Comparison of ENCODE assay signal across 14 cellular contexts in the genomic region with DNA sequence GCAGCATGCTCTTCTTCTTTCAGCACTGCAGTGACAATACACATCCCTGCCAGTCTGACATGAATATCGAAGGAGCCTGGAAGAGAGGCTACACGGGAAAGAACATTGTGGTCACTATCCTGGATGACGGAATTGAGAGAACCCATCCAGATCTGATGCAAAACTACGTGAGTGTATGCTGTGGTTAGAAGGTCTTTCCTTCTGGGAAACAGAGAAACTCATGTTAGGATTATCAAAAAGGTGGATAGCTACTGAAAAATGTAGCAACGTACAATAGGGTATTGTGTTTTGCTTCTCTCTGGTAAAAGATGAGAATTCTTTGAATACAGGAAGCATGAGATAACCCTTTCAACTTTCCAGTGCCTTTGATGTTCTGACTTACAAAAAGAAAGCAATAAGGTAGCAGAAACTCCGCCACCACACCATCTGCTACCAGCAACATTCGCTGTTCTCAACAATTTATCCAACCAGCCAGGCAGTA.
DNase-seq lines count a peak whose midpoint lies in the region; ATAC-seq and TF ChIP-seq lines count a peak whose summit lies in the region.
"Had no signal": no experiment of that assay in that cellular context is flagged by ENCODE, and none has a peak within 500 bp of the region (broad histone marks: within the 10 kb centered on the region; RNA-seq: fewer than 3 reads in every experiment).

No MANE protein-coding gene starts in this region.

- H3K27ac Mint-ChIP-seq in CD4-positive, alpha-beta T cell, result peak overlapping the region; percentile 93
- H3K27ac Mint-ChIP-seq: endodermal cell, IgD-negative memory B cell had no signal

- no peak overlapping the region for H3K4me2 ChIP-seq in MM.1S (ENCODE audit: low read depth, low read length)

- H3K9ac ChIP-seq in MM.1S (ENCODE audit: low read length), result no peak overlapping the region

- peak; percentile 90 for ATAC-seq in CD4-positive, alpha-beta T cell (ENCODE audit: poor library complexity)
- no peak for ATAC-seq in GM19395 (IDR thresholded peaks at IDR 0.05; ENCODE audit: unreplicated experiment)
- no peak for ATAC-seq in GM18870 (IDR thresholded peaks at IDR 0.05; ENCODE audit: unreplicated experiment)

- H3F3A ChIP-seq in MM.1S (ENCODE audit: insufficient read depth, low read length), result no peaks in the 10 kb centered on the region

- POLR2A ChIA-PET in CD4-positive, alpha-beta T cell (lab: Charles Lee), result interaction anchor here (1.0 to 1.5 kb wide), 5 partner anchors 10 to 133 kb away, joined by 3 to 6 read pairs (median 3); partner anchors contain the start of gene PCSK5
- POLR2A ChIA-PET in RWPE1 (lab: Yijun Ruan, JAX; ENCODE audit: low non-redundant PET), result no interaction called here

- peak overlapping the region; percentile 51 for H3K27ac ChIP-seq in CD4-positive, alpha-beta T cell (ENCODE audit: low read depth, low read length)
- H3K27ac ChIP-seq in MM.1S (ENCODE audit: low read length), result no peak overlapping the region
- no peak overlapping the region for H3K27ac ChIP-seq in RWPE1

- H2AFZ ChIP-seq in MM.1S (ENCODE audit: low read length), result no peak overlapping the region

- H3K36me3 ChIP-seq in MM.1S (replicated peaks; ENCODE audit: insufficient read depth, low read length) (no peaks in the 10 kb centered on the region), kidney epithelial cell (ENCODE audit: control insufficient read depth, insufficient read depth, low read length) (no peaks in the 10 kb centered on the region)
- H3K36me3 ChIP-seq: spleen had no signal

- H3K4me1 ChIP-seq in MM.1S (ENCODE audit: low read length), result peaks cover 11% of the 10 kb centered on the region

- peak; percentile 11 to 57 (median 31) for DNase-seq in CD4-positive, alpha-beta T cell
- DNase-seq in MM.1S, result peak; percentile 16
- DNase-seq in activated effector memory CD4-positive, alpha-beta T cell treated with Interleukin-2 at 50 U/mL for 16 hours, result peak; percentile 6
- peak; percentile 7 for DNase-seq in kidney epithelial cell (ENCODE audit: low read depth)
- no peak for DNase-seq in RWPE1 (ENCODE audit: low spot score)
- DNase-seq in DMS53 (lab: John Stamatoyannopoulos, UW), result no peak
- DNase-seq: C1 segment of cervical spinal cord, endodermal cell, NCI-H226, SHP77, spleen had no signal

- H4K20me1 ChIP-seq in MM.1S (ENCODE audit: insufficient read depth, low read length), result no peaks in the 10 kb centered on the region

- peaks cover 11% of the 10 kb centered on the region for H3K36me3 Mint-ChIP-seq in CD4-positive, alpha-beta T cell (ENCODE audit: low read depth)
- H3K36me3 Mint-ChIP-seq: IgD-negative memory B cell had no signal

- H3K27me3 Mint-ChIP-seq in CD4-positive, alpha-beta T cell, result no peaks in the 10 kb centered on the region
- H3K27me3 Mint-ChIP-seq: IgD-negative memory B cell had no signal

- CTCF ChIA-PET in CD4-positive, alpha-beta T cell (lab: Charles Lee), result interaction anchor here (1.0 kb wide), 1 partner anchor 62 kb away, joined by 3 read pairs; no protein-coding TSS in a partner anchor
- CTCF ChIA-PET in RWPE1 (lab: Yijun Ruan, JAX), result no interaction called here

- peak overlapping the region; percentile 79 for H3K4me3 Mint-ChIP-seq in CD4-positive, alpha-beta T cell
- H3K4me3 Mint-ChIP-seq: endodermal cell, IgD-negative memory B cell had no signal

- no peaks in the 10 kb centered on the region for H3K9me3 ChIP-seq in CD4-positive, alpha-beta T cell (ENCODE audit: control insufficient read depth, low read length)
- H3K9me3 ChIP-seq in MM.1S (replicated peaks; ENCODE audit: insufficient read depth, low read length), result no peaks in the 10 kb centered on the region
- H3K9me3 ChIP-seq: spleen had no signal

- TF ChIP-seq CTCF in CD4-positive, alpha-beta T cell (IDR thresholded peaks at IDR 0.05), result no peak
- no peak for TF ChIP-seq CTCF in MM.1S (IDR thresholded peaks at IDR 0.05; ENCODE audit: low read length)
- no peak for TF ChIP-seq CTCF in kidney epithelial cell (IDR thresholded peaks at IDR 0.05; ENCODE audit: insufficient read depth, low read length, poor library complexity, severe bottlenecking)
- TF ChIP-seq CTCF in RWPE1 (conservative IDR thresholded peaks at IDR 0.05; ENCODE audit: low read depth), result no peak

- no peaks in the 10 kb centered on the region for H3K9me3 Mint-ChIP-seq in CD4-positive, alpha-beta T cell
- H3K9me3 Mint-ChIP-seq: endodermal cell, IgD-negative memory B cell had no signal

- H3K4me3 ChIP-seq in MM.1S (ENCODE audit: low read length), result no peak overlapping the region
- no peak overlapping the region for H3K4me3 ChIP-seq in kidney epithelial cell (ENCODE audit: low read depth, low read length)
- H3K4me3 ChIP-seq: spleen had no signal

- H3K27me3 ChIP-seq in CD4-positive, alpha-beta T cell (ENCODE audit: control insufficient read depth, insufficient read depth, low read length), result no peaks in the 10 kb centered on the region
- H3K27me3 ChIP-seq in MM.1S (replicated peaks; ENCODE audit: insufficient read depth, low read length) (no peaks in the 10 kb centered on the region), kidney epithelial cell (ENCODE audit: control insufficient read depth, insufficient read depth, low read length) (no peaks in the 10 kb centered on the region)
- H3K27me3 ChIP-seq: spleen had no signal

- no peaks in the 10 kb centered on the region for H3K79me2 ChIP-seq in MM.1S (ENCODE audit: low read length)

- H3K9me2 ChIP-seq in MM.1S (replicated peaks; ENCODE audit: insufficient read depth, low read length), result no peaks in the 10 kb centered on the region

- intact Hi-C loops in CD4-positive, alpha-beta T cell (cut with DNase I, micrococcal nuclease), result loop anchor here (1.0 to 10.0 kb wide), 6 partner anchors 61 to 371 kb away; partner anchors contain the start of genes PCSK5 (in 1 of the 2) and RFK (in 1 of the 2)

- H3K4me1 Mint-ChIP-seq in CD4-positive, alpha-beta T cell (ENCODE audit: low read depth), result peaks cover 100% of the 10 kb centered on the region
- H3K4me1 Mint-ChIP-seq: IgD-negative memory B cell had no signal

Comparison
In these comparisons a context has a peak if more than half of its experiments do, and no peak if none do; other contexts are left out.
1. DNase-seq: peak in CD4-positive, alpha-beta T cell (10 of 10), MM.1S (single experiment), activated effector memory CD4-positive, alpha-beta T cell treated with Interleukin-2 at 50 U/mL for 16 hours (single experiment) and kidney epithelial cell (single experiment); none in RWPE1 (single experiment) and DMS53 (single experiment).